Comparison of ENCODE assay signal across 8 cellular contexts in the genomic region with DNA sequence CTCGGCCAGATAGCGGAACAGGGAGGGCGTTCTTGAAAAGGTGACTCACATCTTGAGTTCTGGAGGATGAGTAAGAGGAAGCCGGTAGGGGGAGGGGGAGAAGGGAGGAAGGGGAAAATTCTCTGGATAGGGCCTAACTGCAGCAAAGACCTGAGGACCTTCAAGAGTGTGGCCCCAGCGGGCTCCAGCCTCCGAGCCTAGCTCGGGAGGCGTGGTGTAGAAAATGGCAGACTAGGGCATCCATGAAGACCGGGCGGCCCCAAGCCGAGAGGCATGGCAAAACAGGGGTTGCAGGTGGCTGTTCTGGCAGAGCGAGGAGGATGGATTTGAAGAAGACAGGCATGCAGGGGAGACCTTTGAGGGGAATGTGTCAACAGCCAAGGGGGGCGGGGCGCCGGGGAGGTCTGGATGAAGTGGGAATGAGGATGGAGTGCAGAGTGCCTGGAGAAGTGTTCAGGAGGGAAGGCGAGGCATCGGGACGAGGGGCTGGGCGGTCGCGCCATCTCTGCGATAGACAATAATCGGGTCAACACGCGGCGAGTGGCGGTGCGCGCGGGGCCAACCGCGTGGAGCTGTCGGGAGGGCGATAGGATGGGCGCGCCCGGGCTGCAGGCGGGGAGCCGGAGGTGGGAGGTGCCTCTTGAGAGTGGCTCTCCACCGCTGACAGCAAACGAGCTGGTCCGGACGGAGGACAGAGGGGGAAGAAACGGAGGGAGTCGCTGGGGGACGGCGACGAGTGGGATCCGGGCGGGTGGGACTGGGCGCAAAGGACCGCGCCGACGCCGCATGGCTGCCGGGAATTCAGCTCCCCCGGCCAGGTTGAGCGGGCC. TPM values are rescaled to one million over a fixed set of nuclear protein-coding genes. Genes with fewer than 3 reads are reported as not detected.
DNase-seq lines count a peak whose midpoint lies in the region; ATAC-seq and TF ChIP-seq lines count a peak whose summit lies in the region.

No MANE protein-coding gene starts in this region.

- no peaks in the 10 kb centered on the region for H3K9me2 ChIP-seq in SK-N-SH

- H3K36me3 ChIP-seq in SK-N-SH (replicated peaks in 1 of 2; ENCODE audit: control insufficient read depth in 1 of 2, insufficient read depth in 2 of 2, low read length in 1 of 2): no peaks in the 10 kb centered on the region

- peak; percentile 18 for ATAC-seq in HG02678 (IDR thresholded peaks at IDR 0.05; ENCODE audit: unreplicated experiment)
- ATAC-seq in activated naive CD4-positive, alpha-beta T cell treated with anti-CD3 and anti-CD28 coated beads, Interleukin-2, amount 50 U/mL, for 72 hours: peak; percentile 59 to 68
- ATAC-seq in GM21423 (IDR thresholded peaks at IDR 0.05; ENCODE audit: unreplicated experiment): no peak
- ATAC-seq in GM21367 (IDR thresholded peaks at IDR 0.05; ENCODE audit: unreplicated experiment): no peak

- H2AFZ ChIP-seq in SK-N-SH (ENCODE audit: low read depth): peak overlapping the region; percentile 77

- no peaks in the 10 kb centered on the region for H3K27me3 ChIP-seq in SK-N-SH (ENCODE audit: insufficient read depth)

- intact Hi-C loops in cardiac septum (cut with DNase I): loop anchor here (2.0 to 5.0 kb wide), 2 partner anchors 71 to 115 kb away; a partner anchor contains a TSS
- intact Hi-C loops in posterior vena cava (cut with DNase I): loop anchor here in 1 of 2 donors (2.0 kb wide), 1 partner anchor 71 kb away; no protein-coding TSS in a partner anchor

- H3K27ac Mint-ChIP-seq in activated naive CD4-positive, alpha-beta T cell treated with anti-CD3 and anti-CD28 coated beads, Interleukin-2, amount 50 U/mL, for 72 hours: peak overlapping the region; percentile 66 to 77

- POLR2A ChIA-PET in SK-N-SH (lab: Yijun Ruan, JAX): interaction anchor here (1.6 kb wide), 1 partner anchor 71 kb away, joined by 7 read pairs; no protein-coding TSS in a partner anchor

- peak overlapping the region; percentile 53 to 71 for H3K4me3 ChIP-seq in SK-N-SH (ENCODE audit: low read depth in 2 of 2, low read length in 1 of 2)

- peaks cover 22% of the 10 kb centered on the region for H3F3A ChIP-seq in SK-N-SH (replicated peaks; ENCODE audit: insufficient read depth)

- no peaks in the 10 kb centered on the region; the same call in 1 of the 2 replicates for H3K79me2 ChIP-seq in SK-N-SH (ENCODE audit: insufficient read depth)

- no peak for TF ChIP-seq RAD21 in SK-N-SH (IDR thresholded peaks at IDR 0.05; ENCODE audit: low read length)

- H3K4me2 ChIP-seq in SK-N-SH: peak overlapping the region; percentile 88

- H3K9me3 ChIP-seq in SK-N-SH: no peaks in the 10 kb centered on the region

- no peaks in the 10 kb centered on the region for H3K36me3 Mint-ChIP-seq in activated naive CD4-positive, alpha-beta T cell treated with anti-CD3 and anti-CD28 coated beads, Interleukin-2, amount 50 U/mL, for 72 hours

- peak; percentile 90 for DNase-seq in 8988T
- DNase-seq in SK-N-SH: peak; percentile 87
- DNase-seq in activated naive CD4-positive, alpha-beta T cell treated with anti-CD3 and anti-CD28 coated beads, Interleukin-2, amount 50 U/mL, for 72 hours (ENCODE audit: low spot score in 2 of 2): peak; percentile 60
- peak; percentile 78 for DNase-seq in cardiac septum (ENCODE audit: low spot score)
- peak; percentile 86 for DNase-seq in posterior vena cava (ENCODE audit: low spot score)

- no peaks in the 10 kb centered on the region for H3K9me3 Mint-ChIP-seq in activated naive CD4-positive, alpha-beta T cell treated with anti-CD3 and anti-CD28 coated beads, Interleukin-2, amount 50 U/mL, for 72 hours

- CTCF ChIA-PET in SK-N-SH (lab: Yijun Ruan, JAX): interaction anchor here (0.9 to 13.2 kb wide), 17 partner anchors 23 to 226 kb away, joined by 3 to 459 read pairs (median 4); a partner anchor contains a TSS

- no peaks in the 10 kb centered on the region for H4K20me1 ChIP-seq in SK-N-SH (ENCODE audit: insufficient read depth)

- 12% methylated on average over 40 of the region's 59 CpGs for WGBS in SK-N-SH (ENCODE audit: low lambda C conversion rate)

- H3K4me1 ChIP-seq in SK-N-SH (ENCODE audit: control insufficient read depth in 1 of 2, insufficient read depth in 2 of 2, low read depth in 1 of 2, low read length in 1 of 2): peaks cover 13 to 31% of the 10 kb centered on the region in 2 experiments; a peak in 3 of 4 replicates

- H3K27ac ChIP-seq in SK-N-SH (ENCODE audit: low read depth in 2 of 2, low read length in 1 of 2): peak overlapping the region in 1 of 2 experiments; percentile 81; a peak in 3 of 4 replicates

- TF ChIP-seq CTCF in SK-N-SH (IDR thresholded peaks at IDR 0.05): no peak

- H3K9ac ChIP-seq in SK-N-SH: peak overlapping the region; percentile 62; the same call in 1 of the 2 replicates

- peak in 1 of 2 experiments; percentile 66; a peak in 1 of 4 replicates for TF ChIP-seq EP300 in SK-N-SH (IDR thresholded peaks at IDR 0.05; ENCODE audit: borderline replicate concordance in 1 of 2, low read depth in 1 of 2, low read length in 1 of 2)

TF ChIP-seq in SK-N-SH, 30 proteins besides CTCF, POLR2A, EP300 and RAD21:
- TF ChIP-seq MXI1 (IDR thresholded peaks at IDR 0.05; ENCODE audit: low read depth, low read length) (0 out of 2 replicates have a peak, but pooled peaks have one; percentile 37), RXRA (IDR thresholded peaks at IDR 0.05; ENCODE audit: borderline replicate concordance, low read depth) (peak; percentile 38; the same call in 1 of the 2 replicates), JUND (IDR thresholded peaks at IDR 0.05) (peak; percentile 96), FOSL2 (IDR thresholded peaks at IDR 0.05; ENCODE audit: borderline replicate concordance, low read depth) (peak; percentile 99), POLR2AphosphoS5 (IDR thresholded peaks at IDR 0.05; ENCODE audit: low read depth, low read length) (peak; percentile 32; the same call in 1 of the 2 replicates), YY1 (IDR thresholded peaks at IDR 0.05; ENCODE audit: low read depth) (0 out of 2 replicates have a peak, but pooled peaks have one; percentile 40), TCF12 (IDR thresholded peaks at IDR 0.05) (peak; percentile 79), TAF1 (IDR thresholded peaks at IDR 0.05; ENCODE audit: borderline replicate concordance, low read depth, low read length) (peak; percentile 64; the same call in 1 of the 2 replicates), ELF1 (IDR thresholded peaks at IDR 0.05) (no peak), TEAD4 (IDR thresholded peaks at IDR 0.05; ENCODE audit: borderline replicate concordance, insufficient read depth) (no peak)
- TF ChIP-seq, protein P1, sequence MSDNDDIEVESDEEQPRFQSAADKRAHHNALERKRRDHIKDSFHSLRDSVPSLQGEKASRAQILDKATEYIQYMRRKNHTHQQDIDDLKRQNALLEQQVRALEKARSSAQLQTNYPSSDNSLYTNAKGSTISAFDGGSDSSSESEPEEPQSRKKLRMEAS (IDR thresholded peaks at IDR 0.05; ENCODE audit: low read depth): peak; percentile 78
- TF ChIP-seq, protein P2, sequence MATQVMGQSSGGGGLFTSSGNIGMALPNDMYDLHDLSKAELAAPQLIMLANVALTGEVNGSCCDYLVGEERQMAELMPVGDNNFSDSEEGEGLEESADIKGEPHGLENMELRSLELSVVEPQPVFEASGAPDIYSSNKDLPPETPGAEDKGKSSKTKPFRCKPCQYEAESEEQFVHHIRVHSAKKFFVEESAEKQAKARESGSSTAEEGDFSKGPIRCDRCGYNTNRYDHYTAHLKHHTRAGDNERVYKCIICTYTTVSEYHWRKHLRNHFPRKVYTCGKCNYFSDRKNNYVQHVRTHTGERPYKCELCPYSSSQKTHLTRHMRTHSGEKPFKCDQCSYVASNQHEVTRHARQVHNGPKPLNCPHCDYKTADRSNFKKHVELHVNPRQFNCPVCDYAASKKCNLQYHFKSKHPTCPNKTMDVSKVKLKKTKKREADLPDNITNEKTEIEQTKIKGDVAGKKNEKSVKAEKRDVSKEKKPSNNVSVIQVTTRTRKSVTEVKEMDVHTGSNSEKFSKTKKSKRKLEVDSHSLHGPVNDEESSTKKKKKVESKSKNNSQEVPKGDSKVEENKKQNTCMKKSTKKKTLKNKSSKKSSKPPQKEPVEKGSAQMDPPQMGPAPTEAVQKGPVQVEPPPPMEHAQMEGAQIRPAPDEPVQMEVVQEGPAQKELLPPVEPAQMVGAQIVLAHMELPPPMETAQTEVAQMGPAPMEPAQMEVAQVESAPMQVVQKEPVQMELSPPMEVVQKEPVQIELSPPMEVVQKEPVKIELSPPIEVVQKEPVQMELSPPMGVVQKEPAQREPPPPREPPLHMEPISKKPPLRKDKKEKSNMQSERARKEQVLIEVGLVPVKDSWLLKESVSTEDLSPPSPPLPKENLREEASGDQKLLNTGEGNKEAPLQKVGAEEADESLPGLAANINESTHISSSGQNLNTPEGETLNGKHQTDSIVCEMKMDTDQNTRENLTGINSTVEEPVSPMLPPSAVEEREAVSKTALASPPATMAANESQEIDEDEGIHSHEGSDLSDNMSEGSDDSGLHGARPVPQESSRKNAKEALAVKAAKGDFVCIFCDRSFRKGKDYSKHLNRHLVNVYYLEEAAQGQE (IDR thresholded peaks at IDR 0.05; ENCODE audit: low read depth, low read length): no peak
- TF ChIP-seq, protein P3, sequence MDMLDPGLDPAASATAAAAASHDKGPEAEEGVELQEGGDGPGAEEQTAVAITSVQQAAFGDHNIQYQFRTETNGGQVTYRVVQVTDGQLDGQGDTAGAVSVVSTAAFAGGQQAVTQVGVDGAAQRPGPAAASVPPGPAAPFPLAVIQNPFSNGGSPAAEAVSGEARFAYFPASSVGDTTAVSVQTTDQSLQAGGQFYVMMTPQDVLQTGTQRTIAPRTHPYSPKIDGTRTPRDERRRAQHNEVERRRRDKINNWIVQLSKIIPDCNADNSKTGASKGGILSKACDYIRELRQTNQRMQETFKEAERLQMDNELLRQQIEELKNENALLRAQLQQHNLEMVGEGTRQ (IDR thresholded peaks at IDR 0.05; ENCODE audit: borderline replicate concordance, low read depth, low read length): no peak
- TF ChIP-seq, protein P4, sequence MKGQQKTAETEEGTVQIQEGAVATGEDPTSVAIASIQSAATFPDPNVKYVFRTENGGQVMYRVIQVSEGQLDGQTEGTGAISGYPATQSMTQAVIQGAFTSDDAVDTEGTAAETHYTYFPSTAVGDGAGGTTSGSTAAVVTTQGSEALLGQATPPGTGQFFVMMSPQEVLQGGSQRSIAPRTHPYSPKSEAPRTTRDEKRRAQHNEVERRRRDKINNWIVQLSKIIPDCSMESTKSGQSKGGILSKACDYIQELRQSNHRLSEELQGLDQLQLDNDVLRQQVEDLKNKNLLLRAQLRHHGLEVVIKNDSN (IDR thresholded peaks at IDR 0.05; ENCODE audit: borderline replicate concordance, low read depth): no peak
TF ChIP-seq in SK-N-SH: peak in this region for 9.

RNA-seq across cellular contexts. Expression of a gene that starts 40.0 kb away (rescaled TPM):
- 5.6 and 14.0 TPM in 2 replicates for polyA plus RNA-seq in SK-N-SH (2012; rRNA removed)
- polyA plus RNA-seq in SK-N-SH (2012; cell fraction: cytosol; rRNA removed): 9.9 and 13.3 TPM in 2 replicates
- 14.7 and 17.4 TPM in 2 replicates for polyA plus RNA-seq in SK-N-SH (2012; cell fraction: nucleus; rRNA removed)
- total RNA-seq in activated naive CD4-positive, alpha-beta T cell treated with anti-CD3 and anti-CD28 coated beads, Interleukin-2, amount 50 U/mL, for 72 hours: under 1 TPM; 0.14 to 0.61 TPM
- total RNA-seq in cardiac septum (8.6 TPM), posterior vena cava (10 to 100 TPM; 14.3 to 25.8 TPM)

Comparison
In these comparisons a context has a peak if more than half of its experiments do, and no peak if none do; other contexts are left out.
1. ATAC-seq: peak in HG02678 (single experiment) and activated naive CD4-positive, alpha-beta T cell treated with anti-CD3 and anti-CD28 coated beads, Interleukin-2, amount 50 U/mL, for 72 hours (2 of 2); none in GM21423 (single experiment) and GM21367 (single experiment).
2. Peak in every context shown above with its lines, with median percentiles within 50 percentile points of each other: DNase-seq.